ENCODE assay signal across 8 cellular contexts in genomic region chr19:42121666-42122069, GRCh38. TPM values are rescaled to one million over a fixed set of nuclear protein-coding genes. Genes with fewer than 3 reads are reported as not detected.
DNase-seq lines count a peak whose midpoint lies in the region; ATAC-seq and TF ChIP-seq lines count a peak whose summit lies in the region.

No MANE protein-coding gene starts in this region.

- ATAC-seq in GM19351 (IDR thresholded peaks at IDR 0.05; ENCODE audit: unreplicated experiment), result no peak
- no peak for ATAC-seq in HG02678 (IDR thresholded peaks at IDR 0.05; ENCODE audit: unreplicated experiment)

- peak overlapping the region; percentile 88 to 97 (median 95) for H3K4me2 ChIP-seq in BLaER1 treated with 17β-estradiol and CSF1 and Interleukin-3, amounts not matched to agents 10 nM and 100 nM
- peak overlapping the region; percentile 61 for H3K4me2 ChIP-seq in osteoblast (ENCODE audit: insufficient read depth, low read length)

- peak overlapping the region; percentile 76 for H2AFZ ChIP-seq in osteoblast (ENCODE audit: low read length)

- H4K20me1 ChIP-seq in BLaER1 treated with 17β-estradiol and CSF1 and Interleukin-3, amounts not matched to agents 10 nM and 100 nM, result peaks cover 0 to 11% (median 0%) of the 10 kb centered on the region in 11 experiments; a peak in 2 of 22 replicates
- no peaks in the 10 kb centered on the region for H4K20me1 ChIP-seq in osteoblast (ENCODE audit: insufficient read depth, low read length)

- peaks cover 0 to 14% (median 9%) of the 10 kb centered on the region in 11 experiments; a peak in 14 of 22 replicates for H3K9me3 ChIP-seq in BLaER1 treated with 17β-estradiol and CSF1 and Interleukin-3, amounts not matched to agents 10 nM and 100 nM (replicated peaks in 1 of 11)
- H3K9me3 ChIP-seq in osteoblast (ENCODE audit: low read depth, low read length), result no peaks in the 10 kb centered on the region

- peaks cover 0 to 80% (median 6%) of the 10 kb centered on the region in 11 experiments; a peak in 15 of 22 replicates for H3K36me3 ChIP-seq in BLaER1 treated with 17β-estradiol and CSF1 and Interleukin-3, amounts not matched to agents 10 nM and 100 nM
- no peaks in the 10 kb centered on the region for H3K36me3 ChIP-seq in osteoblast (ENCODE audit: insufficient read depth, low read length)

- H3K9ac ChIP-seq in BLaER1 treated with 17β-estradiol and CSF1 and Interleukin-3, amounts not matched to agents 10 nM and 100 nM, result peak overlapping the region; percentile 57 to 81 (median 74); a peak in 21 of 22 replicates

- no peak for TF ChIP-seq CTCF in osteoblast (IDR thresholded peaks at IDR 0.05; ENCODE audit: extremely low read depth, low read depth, low read length)

- peak overlapping the region; percentile 48 to 92 (median 87); a peak in 21 of 22 replicates for H3K27ac ChIP-seq in BLaER1 treated with 17β-estradiol and CSF1 and Interleukin-3, amounts not matched to agents 10 nM and 100 nM
- peak overlapping the region; percentile 61 for H3K27ac ChIP-seq in osteoblast (ENCODE audit: low read depth, low read length)

- peak; percentile 97 for DNase-seq in HS-27A (ENCODE audit: low read depth)
- peak; percentile 89 to 91 for DNase-seq in activated CD4-positive, alpha-beta T cell treated with anti-CD3 and anti-CD28 coated beads for 4 hours
- DNase-seq in dermis blood vessel endothelial cell, result peak; percentile 89
- peak; percentile 99 for DNase-seq in osteoblast (ENCODE audit: insufficient read length, low spot score, missing footprints)
- no peak for DNase-seq in D341Med (ENCODE audit: low spot score)

- no peaks in the 10 kb centered on the region for H3K79me2 ChIP-seq in osteoblast (ENCODE audit: insufficient read depth, low read length)

- H3K4me1 ChIP-seq in BLaER1 treated with 17β-estradiol and CSF1 and Interleukin-3, amounts not matched to agents 10 nM and 100 nM, result peaks cover 70 to 100% (median 91%) of the 10 kb centered on the region in 10 experiments
- H3K4me1 ChIP-seq in osteoblast (ENCODE audit: insufficient read depth, low read length), result peaks cover 20% of the 10 kb centered on the region

- no peaks in the 10 kb centered on the region for H3K27me3 ChIP-seq in BLaER1 treated with 17β-estradiol and CSF1 and Interleukin-3, amounts not matched to agents 10 nM and 100 nM
- H3K27me3 ChIP-seq in osteoblast (ENCODE audit: insufficient read depth, low read length), result no peaks in the 10 kb centered on the region

- peak overlapping the region; percentile 2 to 67 (median 46); a peak in 16 of 20 replicates for H3K4me3 ChIP-seq in BLaER1 treated with 17β-estradiol and CSF1 and Interleukin-3, amounts not matched to agents 10 nM and 100 nM
- H3K4me3 ChIP-seq in osteoblast (ENCODE audit: insufficient read depth, low read length), result no peak overlapping the region

RNA-seq across cellular contexts. Expression of gene POU2F2, which starts 10.6 kb away (rescaled TPM):
- total RNA-seq in dermis blood vessel endothelial cell (0.17 and 0.56 TPM in 2 replicates), osteoblast (under 0.01 and 0.88 TPM in 2 replicates)

RNA-seq across cellular contexts. Expression of gene ZNF574, which starts 45.7 kb away (rescaled TPM):
- total RNA-seq in dermis blood vessel endothelial cell (17.3 and 17.4 TPM in 2 replicates), osteoblast (13.6 and 13.8 TPM in 2 replicates)

RNA-seq across cellular contexts. Expression of gene GRIK5, which starts 51.7 kb away (rescaled TPM):
- 0.05 and 0.17 TPM in 2 replicates for total RNA-seq in dermis blood vessel endothelial cell
- total RNA-seq in osteoblast, result under 0.01 TPM in 2 replicates
